ENCODE assay signal across 28 cellular contexts in genomic region chr18:27656905-27657304, GRCh38.
"Had no signal": no experiment of that assay in that cellular context is flagged by ENCODE, and none has a peak within 500 bp of the region (broad histone marks: within the 10 kb centered on the region; RNA-seq: fewer than 3 reads in every experiment).

No MANE protein-coding gene starts in this region.

- H3K4me1 Mint-ChIP-seq: immature natural killer cell; stimulated activated memory B cell treated with anti-CD40 and anti-IgM and Interleukin-4, amounts not matched to agents 10 μg/mL and 1 μg/mL and 100 μg/mL, for 72 hours had no signal

- H3K27me3 ChIP-seq: brain microvascular endothelial cell, heart left ventricle, neural progenitor cell, right lobe of liver, suprapubic skin, tibial artery, upper lobe of right lung had no signal

- H3K9me3 ChIP-seq: heart left ventricle, right lobe of liver, suprapubic skin, tibial artery, upper lobe of right lung had no signal

- H3K27ac Mint-ChIP-seq: activated naive CD8-positive, alpha-beta T cell; immature natural killer cell; natural killer cell; neural progenitor cell; stimulated activated memory B cell treated with anti-CD40 and anti-IgM and Interleukin-4, amounts not matched to agents 10 μg/mL and 1 μg/mL and 100 μg/mL, for 72 hours had no signal

- H3K4me3 ChIP-seq: heart left ventricle, neural progenitor cell, right lobe of liver, suprapubic skin, tibial artery, upper lobe of right lung had no signal

- H3K36me3 ChIP-seq: brain microvascular endothelial cell, heart left ventricle, neural progenitor cell, right lobe of liver, suprapubic skin, tibial artery, upper lobe of right lung had no signal

- H3K27me3 Mint-ChIP-seq: activated naive CD8-positive, alpha-beta T cell; stimulated activated memory B cell treated with anti-CD40 and anti-IgM and Interleukin-4, amounts not matched to agents 10 μg/mL and 1 μg/mL and 100 μg/mL, for 72 hours had no signal

- H3K36me3 Mint-ChIP-seq: activated naive CD8-positive, alpha-beta T cell; immature natural killer cell; natural killer cell; stimulated activated memory B cell treated with anti-CD40 and anti-IgM and Interleukin-4, amounts not matched to agents 10 μg/mL and 1 μg/mL and 100 μg/mL, for 72 hours had no signal

- H3K27ac ChIP-seq: brain microvascular endothelial cell, heart left ventricle, neural progenitor cell, right lobe of liver, suprapubic skin, tibial artery, upper lobe of right lung, VCaP had no signal

- H3K9ac ChIP-seq: neural progenitor cell had no signal

- H2AFZ ChIP-seq: neural progenitor cell had no signal

- DNase-seq: activated CD4-positive, alpha-beta T cell treated with anti-CD3 and anti-CD28 coated beads for 4 hours; activated CD4-positive, alpha-beta T cell treated with anti-CD3 and anti-CD28 coated beads, Interleukin-2, amount 50 U/mL, for 4 hours; activated CD8-positive, alpha-beta memory T cell treated with anti-CD3 and anti-CD28 coated beads for 24 hours; activated effector memory CD4-positive, alpha-beta T cell treated with Interleukin-2 at 50 U/mL for 16 hours; activated naive CD4-positive, alpha-beta T cell treated with Interleukin-2 at 50 U/mL for 16 hours; anterior cingulate cortex; cortex of kidney; heart left ventricle; hypothalamus; immature natural killer cell; kidney; left colon; natural killer cell; occipital lobe; posterior cingulate gyrus; right lobe of liver; small intestine; stimulated activated CD4-positive, alpha-beta T cell treated with anti-CD3 and anti-CD28 coated beads, Interleukin-1b, Interleukin-23, amount 100 ng/mL, for 48 hours; stimulated activated CD4-positive, alpha-beta T cell treated with anti-CD3 and anti-CD28 coated beads, Interleukin-4, amount 100 ng/mL, for 4 hours; stimulated activated CD8-positive, alpha-beta memory T cell treated with anti-CD3 and anti-CD28 coated beads, Interleukin-4, amount 100 ng/mL, for 48 hours; tibial artery; upper lobe of right lung had no signal

- H3K4me2 ChIP-seq: neural progenitor cell had no signal

- H3K4me3 Mint-ChIP-seq: activated naive CD8-positive, alpha-beta T cell; immature natural killer cell; natural killer cell; neural progenitor cell; stimulated activated memory B cell treated with anti-CD40 and anti-IgM and Interleukin-4, amounts not matched to agents 10 μg/mL and 1 μg/mL and 100 μg/mL, for 72 hours had no signal

- ATAC-seq: heart left ventricle; left colon; natural killer cell; stimulated activated memory B cell treated with anti-CD40 and anti-IgM and Interleukin-4, amounts not matched to agents 10 μg/mL and 1 μg/mL and 100 μg/mL, for 72 hours had no signal

- H3K4me1 ChIP-seq: suprapubic skin, tibial artery, upper lobe of right lung had no signal

- H3K9me3 Mint-ChIP-seq: stimulated activated memory B cell treated with anti-CD40 and anti-IgM and Interleukin-4, amounts not matched to agents 10 μg/mL and 1 μg/mL and 100 μg/mL, for 72 hours had no signal
